Comparison of ENCODE assay signal across 18 cellular contexts in genomic region chr20:57124346-57124745, GRCh38.
DNase-seq lines count a peak whose midpoint lies in the region; FAIRE-seq and TF ChIP-seq lines count a peak whose summit lies in the region.
"Had no signal": no experiment of that assay in that cellular context is flagged by ENCODE, and none has a peak within 500 bp of the region (broad histone marks: within the 10 kb centered on the region; RNA-seq: fewer than 3 reads in every experiment).

No MANE protein-coding gene starts in this region.

- no peak overlapping the region for H3K27ac Mint-ChIP-seq in nephron progenitor cell
- H3K27ac Mint-ChIP-seq: CD4-positive, alpha-beta memory T cell; IgD-negative memory B cell; T-cell had no signal

- H3K79me2 ChIP-seq in OCI-LY3 (ENCODE audit: low read length) (no peaks in the 10 kb centered on the region), MM.1S (ENCODE audit: low read length) (no peaks in the 10 kb centered on the region)

- H4K20me1 ChIP-seq in OCI-LY3 (ENCODE audit: insufficient read depth, low read length) (no peaks in the 10 kb centered on the region), MM.1S (ENCODE audit: insufficient read depth, low read length) (no peaks in the 10 kb centered on the region)

- no peaks in the 10 kb centered on the region for H3K9me2 ChIP-seq in MM.1S (replicated peaks; ENCODE audit: insufficient read depth, low read length)

- no peaks in the 10 kb centered on the region for H3K36me3 ChIP-seq in OCI-LY3 (replicated peaks; ENCODE audit: low read depth, low read length)
- no peaks in the 10 kb centered on the region for H3K36me3 ChIP-seq in MM.1S (replicated peaks; ENCODE audit: insufficient read depth, low read length)

- H3K4me2 ChIP-seq in OCI-LY3 (ENCODE audit: low read length): peak overlapping the region; percentile 54
- H3K4me2 ChIP-seq in MM.1S (ENCODE audit: low read depth, low read length): no peak overlapping the region

- H3K4me3 Mint-ChIP-seq in nephron progenitor cell: peak overlapping the region; percentile 54
- H3K4me3 Mint-ChIP-seq: CD4-positive, alpha-beta memory T cell; T-cell had no signal

- H3K36me3 Mint-ChIP-seq in nephron progenitor cell (ENCODE audit: low read depth): peaks cover 12% of the 10 kb centered on the region
- H3K36me3 Mint-ChIP-seq: CD4-positive, alpha-beta memory T cell; T-cell had no signal

- TF ChIP-seq CTCF in OCI-LY3 (IDR thresholded peaks at IDR 0.05; ENCODE audit: low read depth, low read length) (no peak), nephron progenitor cell (IDR thresholded peaks at IDR 0.05) (no peak), MM.1S (IDR thresholded peaks at IDR 0.05; ENCODE audit: low read length) (no peak)

- DNase-seq in DMS79 (lab: John Stamatoyannopoulos, UW): peak; percentile 69
- no peak for DNase-seq in HTR-8/SVneo (ENCODE audit: insufficient read length, low spot score)
- no peak for DNase-seq in nephron progenitor cell
- DNase-seq in MM.1S: no peak
- DNase-seq in NCI-H446 (lab: John Stamatoyannopoulos, UW): no peak
- DNase-seq in midbrain (lab: John Stamatoyannopoulos, UW): no peak
- DNase-seq: Caco-2; CD4-positive, alpha-beta memory T cell; DMS153; EL; GF-D8; GOT3; HCEC 1CT; NCI-H1694 treated with DMSO at 0.1 percent for 48 hours; NCI-H526 treated with DMSO at 0.1 percent for 48 hours; T-cell had no signal

- H3K4me3 ChIP-seq in OCI-LY3 (ENCODE audit: low read length) (peak overlapping the region; percentile 8; the same call in 1 of the 2 replicates), MM.1S (ENCODE audit: low read length) (no peak overlapping the region)

- H3F3A ChIP-seq in MM.1S (ENCODE audit: insufficient read depth, low read length): no peaks in the 10 kb centered on the region

- peak; percentile 36 for FAIRE-seq in HTR-8/SVneo (lab: Jason Lieb, UNC)

- H2AFZ ChIP-seq in OCI-LY3 (ENCODE audit: low read depth, low read length) (no peak overlapping the region), MM.1S (ENCODE audit: low read length) (no peak overlapping the region)

- peaks cover 52% of the 10 kb centered on the region for H3K27me3 ChIP-seq in OCI-LY3 (ENCODE audit: low read depth, low read length)
- no peaks in the 10 kb centered on the region for H3K27me3 ChIP-seq in MM.1S (replicated peaks; ENCODE audit: insufficient read depth, low read length)

- H3K4me1 Mint-ChIP-seq in nephron progenitor cell: peaks cover 90% of the 10 kb centered on the region
- H3K4me1 Mint-ChIP-seq: CD4-positive, alpha-beta memory T cell; T-cell had no signal

- H3K27me3 Mint-ChIP-seq in nephron progenitor cell (ENCODE audit: low read depth, poor library complexity): peaks cover 5% of the 10 kb centered on the region

- H3K9me3 ChIP-seq in OCI-LY3 (ENCODE audit: insufficient read depth, low read length) (no peaks in the 10 kb centered on the region), MM.1S (replicated peaks; ENCODE audit: insufficient read depth, low read length) (no peaks in the 10 kb centered on the region)

- H3K9me3 Mint-ChIP-seq in nephron progenitor cell: peaks cover 34% of the 10 kb centered on the region

- H3K9ac ChIP-seq in OCI-LY3 (ENCODE audit: low read length) (no peak overlapping the region), MM.1S (ENCODE audit: low read length) (no peak overlapping the region)

- H3K27ac ChIP-seq in OCI-LY3 (ENCODE audit: low read length): no peak overlapping the region
- H3K27ac ChIP-seq in MM.1S (ENCODE audit: low read length): no peak overlapping the region

- H3K4me1 ChIP-seq in OCI-LY3 (ENCODE audit: low read length) (peaks cover 24% of the 10 kb centered on the region), MM.1S (ENCODE audit: low read length) (no peaks in the 10 kb centered on the region; the same call in 1 of the 2 replicates)
- H3K4me1 ChIP-seq: Caco-2 had no signal
